Comparison of ENCODE assay signal across 1 cellular context in the genomic region with DNA sequence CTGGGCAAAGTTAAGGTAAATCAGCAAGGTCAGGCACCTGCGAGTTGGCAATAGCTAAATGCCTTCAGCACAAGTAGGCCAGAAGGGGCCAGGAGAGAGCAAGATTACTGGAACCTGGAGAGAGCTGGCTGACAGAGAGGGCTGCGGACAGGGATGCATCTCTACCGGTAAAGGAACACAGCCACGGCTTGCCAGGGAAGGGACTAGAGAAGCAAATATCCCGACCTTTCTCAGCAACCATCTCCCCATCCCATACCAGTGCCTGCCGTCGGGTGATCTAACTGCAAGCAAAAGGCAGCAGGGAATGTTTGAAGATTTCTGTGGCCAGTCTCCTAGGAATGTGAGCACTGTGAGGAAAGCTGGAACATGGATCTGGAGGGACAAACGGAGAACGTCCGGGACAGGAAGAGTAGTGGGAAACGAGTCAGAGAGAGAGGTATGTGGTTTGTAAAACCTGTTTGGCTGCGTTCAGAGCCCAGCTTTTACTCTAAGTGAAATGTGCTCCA.
TF ChIP-seq lines count a peak whose summit lies in the region.

No MANE protein-coding gene starts in this region.

TF ChIP-seq in endothelial cell of umbilical vein, 7 proteins besides CTCF, POLR2A, EP300 and RAD21:
- TF ChIP-seq GATA2 (IDR thresholded peaks at IDR 0.05; ENCODE audit: insufficient read depth, insufficient read length, low read depth, low read length): no peak
- TF ChIP-seq, protein P1, sequence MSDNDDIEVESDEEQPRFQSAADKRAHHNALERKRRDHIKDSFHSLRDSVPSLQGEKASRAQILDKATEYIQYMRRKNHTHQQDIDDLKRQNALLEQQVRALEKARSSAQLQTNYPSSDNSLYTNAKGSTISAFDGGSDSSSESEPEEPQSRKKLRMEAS (IDR thresholded peaks at IDR 0.05; ENCODE audit: insufficient read depth, insufficient read length): no peak
TF ChIP-seq in endothelial cell of umbilical vein: peak in this region for 0.
